ENCODE assay signal across 8 cellular contexts in genomic region chr1:20633190-20634064, GRCh38. TPM values are rescaled to one million over a fixed set of nuclear protein-coding genes. Genes with fewer than 3 reads are reported as not detected.
DNase-seq lines count a peak whose midpoint lies in the region; ATAC-seq, FAIRE-seq and TF ChIP-seq lines count a peak whose summit lies in the region.

Gene PINK1 (plus strand): TSS chr1:20633458. CDS start chr1:20633549, 91 bp downstream.

- peak within 1 kb of the TSS; percentile 85 for H3K4ac ChIP-seq in IMR-90 (ENCODE audit: low read depth, low read length)

- no peak within 1 kb of the TSS for H2BK20ac ChIP-seq in IMR-90 (ENCODE audit: low read depth, low read length)

- no TSS peak for BruUV-seq in IMR-90 (replicated peaks; lab: Mats Ljungman, UMichigan)
- no TSS peak for BruUV-seq in PC-3 (replicated peaks; lab: Mats Ljungman, UMichigan)

- DNase-seq in AG10803 (ENCODE audit: low read depth) (peak; percentile 54), GM19239 (ENCODE audit: insufficient read length, low spot score) (peak; percentile 89), IMR-90 (peak; percentile 53), PC-3 (peak; percentile 81), activated T-helper 1 cell treated with Interleukin-2 at 50 U/mL for 16 hours (ENCODE audit: low read depth) (peak; percentile 85), esophagus squamous epithelium (lab: John Stamatoyannopoulos, UW) (no peak)
- peak; percentile 71 for DNase-seq in stimulated activated CD8-positive, alpha-beta memory T cell treated with anti-CD3 and anti-CD28 coated beads, Interleukin-7, amount 100 ng/mL, for 24 hours (ENCODE audit: low read depth)

- H3K14ac ChIP-seq in IMR-90 (replicated peaks; ENCODE audit: low read depth, low read length): peak within 1 kb of the TSS; percentile 91

- H3K4me1 ChIP-seq in IMR-90 (ENCODE audit: control insufficient read depth, insufficient read depth, low read length) (no peaks in the 10 kb centered on the region), PC-3 (ENCODE audit: insufficient read depth, low read length) (peaks cover 18% of the 10 kb centered on the region), esophagus squamous epithelium (peaks cover 10 to 35% (median 19%) of the 10 kb centered on the region in 3 donors), muscle layer of duodenum (ENCODE audit: control insufficient read depth in 1 of 2, insufficient read depth in 2 of 2, low read length in 2 of 2) (peaks cover 5 to 14% of the 10 kb centered on the region in 2 donors)

- H3K9ac ChIP-seq in IMR-90 (ENCODE audit: low read depth, low read length): peak within 1 kb of the TSS; percentile 70
- H3K9ac ChIP-seq in PC-3 (ENCODE audit: low read length): peak within 1 kb of the TSS; percentile 79

- ATAC-seq in IMR-90 (ENCODE audit: low read depth) (peak; percentile 88), PC-3 (peak; percentile 89)

- H4K91ac ChIP-seq in IMR-90 (ENCODE audit: insufficient read depth, low read depth, low read length): peak within 1 kb of the TSS; percentile 9; the same call in 1 of the 2 replicates

- intact Hi-C loops in IMR-90 (cut with micrococcal nuclease): loop anchor here (1.0 to 5.0 kb wide), 4 partner anchors 58 to 716 kb away; no protein-coding TSS in a partner anchor
- intact Hi-C loops in PC-3 (cut with micrococcal nuclease): loop anchor here (1.0 to 2.0 kb wide), 3 partner anchors 21 to 111 kb away; no protein-coding TSS in a partner anchor
- intact Hi-C loops in esophagus squamous epithelium (cut with DNase I): loop anchor here (10.0 kb wide), 1 partner anchor 59 kb away; no protein-coding TSS in a partner anchor

- in situ Hi-C loops in IMR-90 (cut with MboI; ENCODE audit: low sequenced_read_pairs): loop anchor here (25.0 kb wide), 1 partner anchor 421 kb away; no protein-coding TSS in a partner anchor

- H3K9me1 ChIP-seq in IMR-90 (ENCODE audit: insufficient read depth, low read length): peaks cover 14% of the 10 kb centered on the region

- no peak within 1 kb of the TSS; the same call in 1 of the 2 replicates for H3K18ac ChIP-seq in IMR-90 (ENCODE audit: low read depth, low read length)

- H4K8ac ChIP-seq in IMR-90 (ENCODE audit: low read depth in 2 of 2, low read length in 2 of 2): peak within 1 kb of the TSS in 1 of 2 experiments; percentile 80; a peak in 1 of 4 replicates

- H2BK15ac ChIP-seq in IMR-90 (ENCODE audit: low read depth, low read length): peak within 1 kb of the TSS; percentile 10; the same call in 1 of the 3 replicates

- FAIRE-seq in GM19239 (lab: Jason Lieb, UNC): peak; percentile 35

- H3K4me2 ChIP-seq in IMR-90 (ENCODE audit: low read depth, low read length) (peak within 1 kb of the TSS; percentile 97), PC-3 (ENCODE audit: low read length) (peak within 1 kb of the TSS; percentile 94)

- 0 out of 2 replicates have a peak within 1 kb of the TSS, but pooled peaks have one; percentile 50 for H3K56ac ChIP-seq in IMR-90 (ENCODE audit: extremely low read depth, insufficient read depth, low read length)

- peaks cover 10 to 26% of the 10 kb centered on the region in 2 experiments for H3K79me1 ChIP-seq in IMR-90 (ENCODE audit: low read depth in 1 of 2, low read length in 2 of 2)

- peak within 1 kb of the TSS; percentile 38; the same call in 1 of the 2 replicates for H2AK5ac ChIP-seq in IMR-90 (ENCODE audit: low read depth, low read length)

- H3K4me3 ChIP-seq in AG10803 (ENCODE audit: low read length): peak within 1 kb of the TSS; percentile 87
- peak within 1 kb of the TSS; percentile 84 for H3K4me3 ChIP-seq in IMR-90 (ENCODE audit: insufficient read depth, low read depth, low read length)
- peak within 1 kb of the TSS; percentile 74 for H3K4me3 ChIP-seq in PC-3 (ENCODE audit: low read length)
- peak within 1 kb of the TSS; percentile 76 to 100 (median 82) for H3K4me3 ChIP-seq in esophagus squamous epithelium
- H3K4me3 ChIP-seq in muscle layer of duodenum (ENCODE audit: low read depth in 1 of 2, low read length in 2 of 2): peak within 1 kb of the TSS; percentile 90 to 91

- no peak within 1 kb of the TSS for H4K5ac ChIP-seq in IMR-90 (ENCODE audit: low read depth, low read length)

- dilution Hi-C loops in IMR-90 (cut with HindIII; ENCODE audit: low sequenced_read_pairs, unreplicated experiment): no loop called here

- H3K27ac ChIP-seq in IMR-90 (ENCODE audit: insufficient read depth, low read length): peak within 1 kb of the TSS; percentile 66
- peak within 1 kb of the TSS; percentile 62 for H3K27ac ChIP-seq in PC-3 (ENCODE audit: low read length)
- peak within 1 kb of the TSS; percentile 88 to 98 (median 94) for H3K27ac ChIP-seq in esophagus squamous epithelium
- peak within 1 kb of the TSS; percentile 63 for H3K27ac ChIP-seq in muscle layer of duodenum (ENCODE audit: low read length)

- peaks cover 13% of the 10 kb centered on the region for H3K79me2 ChIP-seq in PC-3 (ENCODE audit: low read length)

- H2BK5ac ChIP-seq in IMR-90 (ENCODE audit: low read depth, low read length, poor library complexity, severe bottlenecking): peak within 1 kb of the TSS; percentile 60

- TF ChIP-seq RAD21 in IMR-90 (IDR thresholded peaks at IDR 0.05; ENCODE audit: low read length): peak; percentile 84

- 1% methylated on average over 47 of the region's 93 CpGs; no CpG with 5 or more reads in 1 of the 2 experiments for WGBS in IMR-90 (ENCODE audit: extremely low coverage in 2 of 2, insufficient read length in 1 of 2), 2 experiments
- WGBS in esophagus squamous epithelium, 2 donors: 5% methylated on average over 12 to 15 of the region's 93 CpGs

- H3K36me3 ChIP-seq in IMR-90 (ENCODE audit: control insufficient read depth, insufficient read depth, low read length) (peaks cover 5% of the 10 kb centered on the region), PC-3 (ENCODE audit: low read depth, low read length) (no peaks in the 10 kb centered on the region), esophagus squamous epithelium (peaks cover 8 to 17% (median 14%) of the 10 kb centered on the region in 3 donors), muscle layer of duodenum (ENCODE audit: control insufficient read depth in 1 of 2, insufficient read depth in 2 of 2, low read length in 2 of 2) (peaks cover 11 to 13% of the 10 kb centered on the region in 2 donors)

- no peaks in the 10 kb centered on the region for H3F3A ChIP-seq in PC-3 (ENCODE audit: low read length, unreplicated experiment)

- H4K20me1 ChIP-seq in IMR-90 (ENCODE audit: insufficient read depth, low read length): peaks cover 10% of the 10 kb centered on the region; the same call in 1 of the 2 replicates
- H4K20me1 ChIP-seq in PC-3 (ENCODE audit: low read length): no peaks in the 10 kb centered on the region

- POLR2A ChIA-PET in IMR-90 (lab: Charles Lee; ENCODE audit: unreplicated experiment) (interaction anchor here (0.5 to 0.9 kb wide), 3 partner anchors 58 to 153 kb away, joined by 4 to 11 read pairs (median 6); no protein-coding TSS in a partner anchor), PC-3 (lab: Charles Lee; ENCODE audit: unreplicated experiment) (interaction anchor here (0.6 to 0.9 kb wide), 5 partner anchors 28 to 950 kb away, joined by 3 to 19 read pairs (median 4); partner anchors contain the start of gene DDOST)

- no peaks in the 10 kb centered on the region for H3K9me3 ChIP-seq in IMR-90 (ENCODE audit: control insufficient read depth, insufficient read depth, low read length)
- no peaks in the 10 kb centered on the region for H3K9me3 ChIP-seq in PC-3 (ENCODE audit: low read length)
- H3K9me3 ChIP-seq in esophagus squamous epithelium: no peaks in the 10 kb centered on the region
- no peaks in the 10 kb centered on the region for H3K9me3 ChIP-seq in muscle layer of duodenum (ENCODE audit: control insufficient read depth in 1 of 2, low read length in 2 of 2)

- H2AK9ac ChIP-seq in IMR-90 (replicated peaks; ENCODE audit: low read depth, low read length, poor library complexity): peak within 1 kb of the TSS; percentile 92

- TF ChIP-seq CTCF in AG10803 (conservative IDR thresholded peaks at IDR 0.05; ENCODE audit: low read length) (peak; percentile 70), IMR-90 (conservative IDR thresholded peaks at IDR 0.05; ENCODE audit: low read depth, low read length) (peak; percentile 98), PC-3 (conservative IDR thresholded peaks at IDR 0.05; ENCODE audit: low read depth, low read length) (peak; percentile 94), esophagus squamous epithelium (IDR thresholded peaks at IDR 0.05) (peak; percentile 92 to 100 (median 99))

- 0 out of 2 replicates have a peak, but pooled peaks have one; percentile 36 for TF ChIP-seq POLR2A in IMR-90 (IDR thresholded peaks at IDR 0.05; ENCODE audit: low read depth, low read length)
- peak in 3 of 4 donors; percentile 45 to 92 (median 87) for TF ChIP-seq POLR2A in esophagus squamous epithelium (IDR thresholded peaks at IDR 0.05)

- peak within 1 kb of the TSS; percentile 74 for H3K23ac ChIP-seq in IMR-90 (ENCODE audit: low read depth, low read length)

- peak within 1 kb of the TSS; percentile 48 for H2BK120ac ChIP-seq in IMR-90 (ENCODE audit: low read depth, low read length)

- H3K27me3 ChIP-seq in IMR-90 (ENCODE audit: control insufficient read depth, insufficient read depth, low read length) (0 out of 2 replicates have a peak, but pooled peaks cover 4% of the 10 kb centered on the region), PC-3 (ENCODE audit: low read length) (no peaks in the 10 kb centered on the region), esophagus squamous epithelium (peaks cover 0 to 5% (median 0%) of the 10 kb centered on the region in 4 donors), muscle layer of duodenum (ENCODE audit: low read depth, low read length) (no peaks in the 10 kb centered on the region)

- no peaks in the 10 kb centered on the region for H3K9me2 ChIP-seq in PC-3 (replicated peaks; ENCODE audit: low read length)

- peak within 1 kb of the TSS; percentile 99 for H2AFZ ChIP-seq in IMR-90 (replicated peaks; ENCODE audit: low read length, poor library complexity)
- H2AFZ ChIP-seq in PC-3 (ENCODE audit: low read length): peak within 1 kb of the TSS; percentile 86

- CTCF ChIA-PET in IMR-90 (lab: Yijun Ruan, JAX): interaction anchor here (0.5 to 2.1 kb wide), 16 partner anchors 12 to 116 kb away, joined by 3 to 25 read pairs (median 4); partner anchors contain the start of gene CDA
- CTCF ChIA-PET in PC-3 (lab: Charles Lee): interaction anchor here (0.5 to 1.8 kb wide), 10 partner anchors 19 to 396 kb away, joined by 3 to 22 read pairs (median 4); partner anchors contain the start of gene MUL1

RNA-seq across cellular contexts. Expression of gene PINK1, which starts in this region (rescaled TPM):
- total RNA-seq in IMR-90 (2012; rRNA removed): 52.9 and 55.3 TPM in 2 replicates
- 55.2 and 57.8 TPM in 2 replicates for polyA plus RNA-seq in IMR-90 (2012; rRNA removed)
- 44.7 and 69.0 TPM in 2 replicates for polyA plus RNA-seq in IMR-90 (2012; cell fraction: cytosol; rRNA removed)
- polyA plus RNA-seq in IMR-90 (2012; cell fraction: nucleus; rRNA removed; ENCODE audit: low replicate concordance): 39.0 and 41.1 TPM in 2 replicates
- total RNA-seq in PC-3 (2014; rRNA removed): 129 and 160 TPM in 2 replicates
- total RNA-seq in esophagus squamous epithelium: 100 to 1,000 TPM in 1 of 4 donors, 10 to 100 TPM in 3; 55.0 to 110 (median 77.1) TPM
